1 cellular context compared by ENCODE assay signal in the genomic region with DNA sequence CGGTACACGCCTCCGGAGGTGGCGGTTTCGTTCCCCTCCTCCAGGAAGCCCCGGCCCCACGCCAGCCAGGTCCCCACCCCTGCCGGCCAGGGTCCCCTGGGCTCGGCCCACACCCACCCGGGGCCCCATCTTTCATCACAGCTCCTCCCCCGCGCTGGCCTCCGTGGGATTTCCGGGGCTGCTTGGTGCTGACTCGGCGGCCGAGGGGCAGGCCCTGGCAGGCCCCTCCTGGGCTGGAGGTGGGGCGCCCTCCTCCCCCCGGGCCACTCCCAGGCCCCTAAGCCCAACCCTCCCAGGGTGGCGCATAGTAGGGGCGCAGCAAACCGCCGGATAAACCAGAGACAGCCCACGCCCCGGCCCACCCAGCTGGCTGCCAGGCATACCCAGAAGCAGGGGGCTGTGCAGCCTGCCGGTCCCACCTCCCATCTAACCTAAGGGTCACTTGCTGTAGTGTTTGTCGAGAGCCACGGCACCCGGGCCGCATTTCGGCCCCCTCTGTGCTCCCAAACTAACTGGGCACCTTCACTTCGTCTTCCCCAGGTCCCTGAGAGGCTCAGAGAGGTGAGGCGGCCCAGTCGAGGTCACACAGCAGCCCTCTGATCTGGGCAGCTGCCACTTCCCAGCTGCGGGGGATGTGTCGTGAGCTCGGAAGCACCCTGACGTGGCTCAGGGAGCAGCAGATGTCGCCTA.
TF ChIP-seq lines count a peak whose summit lies in the region.

No MANE protein-coding gene starts in this region.

TF ChIP-seq in K562, 482 proteins besides CTCF, POLR2A, EP300 and RAD21 (continued from another document and continues in another):
- TF ChIP-seq GTF2B (IDR thresholded peaks at IDR 0.05; ENCODE audit: extremely low read depth, insufficient read length) (no peak), KDM5B (IDR thresholded peaks at IDR 0.05; ENCODE audit: insufficient replicate concordance, low read depth, low read length) (no peak), NEUROD1 (IDR thresholded peaks at IDR 0.05; ENCODE audit: borderline replicate concordance, low read depth, low read length, partially characterized antibody) (no peak), RBBP5 (IDR thresholded peaks at IDR 0.05; ENCODE audit: borderline replicate concordance, insufficient read depth, low read length, poor library complexity, severe bottlenecking) (peak; percentile 12), RBM39 (optimal IDR thresholded peaks at IDR 0.05; ENCODE audit: low read depth, low read length) (no peak), SNRNP70 (optimal IDR thresholded peaks at IDR 0.05; ENCODE audit: low read depth, low read length) (no peak), ERF (CRISPR knock-in tag; IDR thresholded peaks at IDR 0.05) (no peak), RBM25 (IDR thresholded peaks at IDR 0.05; ENCODE audit: low read depth, low read length, severe bottlenecking) (peak; percentile 60), EP400 (IDR thresholded peaks at IDR 0.05) (no peak), SAFB (IDR thresholded peaks at IDR 0.05; ENCODE audit: borderline replicate concordance, low read depth, low read length) (peak; percentile 75), E2F6 (IDR thresholded peaks at IDR 0.05; ENCODE audit: borderline replicate concordance in 1 of 2, extremely low read depth in 1 of 2, insufficient read depth in 1 of 2, insufficient read length in 1 of 2, low read depth in 1 of 2, low read length in 1 of 2, poor library complexity in 1 of 2, severe bottlenecking in 1 of 2) (no peak), L3MBTL2 (IDR thresholded peaks at IDR 0.05) (no peak), RAD51 (IDR thresholded peaks at IDR 0.05; ENCODE audit: borderline replicate concordance, low read depth) (no peak), MTA2 (IDR thresholded peaks at IDR 0.05; ENCODE audit: low read depth) (no peak), E2F1 (CRISPR knock-in tag; IDR thresholded peaks at IDR 0.05) (no peak), FOXP1 (CRISPR knock-in tag; IDR thresholded peaks at IDR 0.05) (no peak), ZNF217 (CRISPR knock-in tag; IDR thresholded peaks at IDR 0.05) (no peak), PTBP1 (IDR thresholded peaks at IDR 0.05; ENCODE audit: low read depth, low read length) (peak; percentile 12; the same call in 1 of the 2 replicates), HMG20B (CRISPR knock-in tag; IDR thresholded peaks at IDR 0.05) (no peak), CBX5 (IDR thresholded peaks at IDR 0.05; ENCODE audit: borderline replicate concordance, low read depth) (no peak), DIDO1 (tag; IDR thresholded peaks at IDR 0.05; ENCODE audit: low read depth) (no peak), BCL6 (CRISPR knock-in tag; IDR thresholded peaks at IDR 0.05) (no peak), FOS (IDR thresholded peaks at IDR 0.05; ENCODE audit: extremely low read depth, insufficient read length) (no peak), ZNF77 (CRISPR knock-in tag; IDR thresholded peaks at IDR 0.05) (no peak), ADNP (tag; IDR thresholded peaks at IDR 0.05) (peak; percentile 83), USF2 (CRISPR knock-in tag; IDR thresholded peaks at IDR 0.05) (no peak), NELFE (IDR thresholded peaks at IDR 0.05; ENCODE audit: insufficient read depth, insufficient read length) (no peak), ZNF785 (CRISPR knock-in tag; IDR thresholded peaks at IDR 0.05) (no peak), FOXA1 (IDR thresholded peaks at IDR 0.05; ENCODE audit: borderline replicate concordance) (no peak), TEAD4 (IDR thresholded peaks at IDR 0.05; ENCODE audit: low read length) (no peak), TEAD4 (CRISPR knock-in tag; IDR thresholded peaks at IDR 0.05; ENCODE audit: borderline replicate concordance) (no peak), SMARCA5 (IDR thresholded peaks at IDR 0.05) (peak; percentile 92), FIP1L1 (IDR thresholded peaks at IDR 0.05; ENCODE audit: low read depth, low read length, poor library complexity, severe bottlenecking) (no peak), SMARCB1 (IDR thresholded peaks at IDR 0.05; ENCODE audit: insufficient read length, low read depth) (no peak), ZNF696 (CRISPR knock-in tag; conservative IDR thresholded peaks at IDR 0.05) (no peak), ZFX (CRISPR knock-in tag; IDR thresholded peaks at IDR 0.05) (no peak), ZNF282 (CRISPR knock-in tag; IDR thresholded peaks at IDR 0.05) (no peak), HDAC6 (IDR thresholded peaks at IDR 0.05; ENCODE audit: low read depth, low read length) (no peak), XRCC5 (IDR thresholded peaks at IDR 0.05; ENCODE audit: low read depth, low read length) (no peak), FOSL1 (tag; conservative IDR thresholded peaks at IDR 0.05) (0 out of 2 replicates have a peak, but pooled peaks have one; percentile 19), BHLHE40 (IDR thresholded peaks at IDR 0.05; ENCODE audit: low read length) (no peak)
- TF ChIP-seq, protein P1, sequence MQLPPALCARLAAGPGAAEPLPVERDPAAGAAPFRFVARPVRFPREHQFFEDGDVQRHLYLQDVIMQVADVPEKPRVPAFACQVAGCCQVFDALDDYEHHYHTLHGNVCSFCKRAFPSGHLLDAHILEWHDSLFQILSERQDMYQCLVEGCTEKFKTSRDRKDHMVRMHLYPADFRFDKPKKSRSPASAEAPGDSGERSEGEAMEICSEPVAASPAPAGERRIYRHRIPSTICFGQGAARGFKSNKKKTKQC (CRISPR knock-in tag; IDR thresholded peaks at IDR 0.05) = no peak
- TF ChIP-seq, protein P2, sequence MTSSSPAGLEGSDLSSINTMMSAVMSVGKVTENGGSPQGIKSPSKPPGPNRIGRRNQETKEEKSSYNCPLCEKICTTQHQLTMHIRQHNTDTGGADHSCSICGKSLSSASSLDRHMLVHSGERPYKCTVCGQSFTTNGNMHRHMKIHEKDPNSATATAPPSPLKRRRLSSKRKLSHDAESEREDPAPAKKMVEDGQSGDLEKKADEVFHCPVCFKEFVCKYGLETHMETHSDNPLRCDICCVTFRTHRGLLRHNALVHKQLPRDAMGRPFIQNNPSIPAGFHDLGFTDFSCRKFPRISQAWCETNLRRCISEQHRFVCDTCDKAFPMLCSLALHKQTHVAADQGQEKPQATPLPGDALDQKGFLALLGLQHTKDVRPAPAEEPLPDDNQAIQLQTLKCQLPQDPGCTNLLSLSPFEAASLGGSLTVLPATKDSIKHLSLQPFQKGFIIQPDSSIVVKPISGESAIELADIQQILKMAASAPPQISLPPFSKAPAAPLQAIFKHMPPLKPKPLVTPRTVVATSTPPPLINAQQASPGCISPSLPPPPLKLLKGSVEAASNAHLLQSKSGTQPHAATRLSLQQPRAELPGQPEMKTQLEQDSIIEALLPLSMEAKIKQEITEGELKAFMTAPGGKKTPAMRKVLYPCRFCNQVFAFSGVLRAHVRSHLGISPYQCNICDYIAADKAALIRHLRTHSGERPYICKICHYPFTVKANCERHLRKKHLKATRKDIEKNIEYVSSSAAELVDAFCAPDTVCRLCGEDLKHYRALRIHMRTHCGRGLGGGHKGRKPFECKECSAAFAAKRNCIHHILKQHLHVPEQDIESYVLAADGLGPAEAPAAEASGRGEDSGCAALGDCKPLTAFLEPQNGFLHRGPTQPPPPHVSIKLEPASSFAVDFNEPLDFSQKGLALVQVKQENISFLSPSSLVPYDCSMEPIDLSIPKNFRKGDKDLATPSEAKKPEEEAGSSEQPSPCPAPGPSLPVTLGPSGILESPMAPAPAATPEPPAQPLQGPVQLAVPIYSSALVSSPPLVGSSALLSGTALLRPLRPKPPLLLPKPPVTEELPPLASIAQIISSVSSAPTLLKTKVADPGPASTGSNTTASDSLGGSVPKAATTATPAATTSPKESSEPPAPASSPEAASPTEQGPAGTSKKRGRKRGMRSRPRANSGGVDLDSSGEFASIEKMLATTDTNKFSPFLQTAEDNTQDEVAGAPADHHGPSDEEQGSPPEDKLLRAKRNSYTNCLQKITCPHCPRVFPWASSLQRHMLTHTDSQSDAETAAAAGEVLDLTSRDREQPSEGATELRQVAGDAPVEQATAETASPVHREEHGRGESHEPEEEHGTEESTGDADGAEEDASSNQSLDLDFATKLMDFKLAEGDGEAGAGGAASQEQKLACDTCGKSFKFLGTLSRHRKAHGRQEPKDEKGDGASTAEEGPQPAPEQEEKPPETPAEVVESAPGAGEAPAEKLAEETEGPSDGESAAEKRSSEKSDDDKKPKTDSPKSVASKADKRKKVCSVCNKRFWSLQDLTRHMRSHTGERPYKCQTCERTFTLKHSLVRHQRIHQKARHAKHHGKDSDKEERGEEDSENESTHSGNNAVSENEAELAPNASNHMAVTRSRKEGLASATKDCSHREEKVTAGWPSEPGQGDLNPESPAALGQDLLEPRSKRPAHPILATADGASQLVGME (CRISPR knock-in tag; IDR thresholded peaks at IDR 0.05) = no peak
- TF ChIP-seq, protein P3, sequence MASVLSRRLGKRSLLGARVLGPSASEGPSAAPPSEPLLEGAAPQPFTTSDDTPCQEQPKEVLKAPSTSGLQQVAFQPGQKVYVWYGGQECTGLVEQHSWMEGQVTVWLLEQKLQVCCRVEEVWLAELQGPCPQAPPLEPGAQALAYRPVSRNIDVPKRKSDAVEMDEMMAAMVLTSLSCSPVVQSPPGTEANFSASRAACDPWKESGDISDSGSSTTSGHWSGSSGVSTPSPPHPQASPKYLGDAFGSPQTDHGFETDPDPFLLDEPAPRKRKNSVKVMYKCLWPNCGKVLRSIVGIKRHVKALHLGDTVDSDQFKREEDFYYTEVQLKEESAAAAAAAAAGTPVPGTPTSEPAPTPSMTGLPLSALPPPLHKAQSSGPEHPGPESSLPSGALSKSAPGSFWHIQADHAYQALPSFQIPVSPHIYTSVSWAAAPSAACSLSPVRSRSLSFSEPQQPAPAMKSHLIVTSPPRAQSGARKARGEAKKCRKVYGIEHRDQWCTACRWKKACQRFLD (CRISPR knock-in tag; IDR thresholded peaks at IDR 0.05) = no peak
- TF ChIP-seq, protein P4, sequence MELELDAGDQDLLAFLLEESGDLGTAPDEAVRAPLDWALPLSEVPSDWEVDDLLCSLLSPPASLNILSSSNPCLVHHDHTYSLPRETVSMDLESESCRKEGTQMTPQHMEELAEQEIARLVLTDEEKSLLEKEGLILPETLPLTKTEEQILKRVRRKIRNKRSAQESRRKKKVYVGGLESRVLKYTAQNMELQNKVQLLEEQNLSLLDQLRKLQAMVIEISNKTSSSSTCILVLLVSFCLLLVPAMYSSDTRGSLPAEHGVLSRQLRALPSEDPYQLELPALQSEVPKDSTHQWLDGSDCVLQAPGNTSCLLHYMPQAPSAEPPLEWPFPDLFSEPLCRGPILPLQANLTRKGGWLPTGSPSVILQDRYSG (tag; conservative IDR thresholded peaks at IDR 0.05; ENCODE audit: low read depth) = no peak
- TF ChIP-seq, protein P5, sequence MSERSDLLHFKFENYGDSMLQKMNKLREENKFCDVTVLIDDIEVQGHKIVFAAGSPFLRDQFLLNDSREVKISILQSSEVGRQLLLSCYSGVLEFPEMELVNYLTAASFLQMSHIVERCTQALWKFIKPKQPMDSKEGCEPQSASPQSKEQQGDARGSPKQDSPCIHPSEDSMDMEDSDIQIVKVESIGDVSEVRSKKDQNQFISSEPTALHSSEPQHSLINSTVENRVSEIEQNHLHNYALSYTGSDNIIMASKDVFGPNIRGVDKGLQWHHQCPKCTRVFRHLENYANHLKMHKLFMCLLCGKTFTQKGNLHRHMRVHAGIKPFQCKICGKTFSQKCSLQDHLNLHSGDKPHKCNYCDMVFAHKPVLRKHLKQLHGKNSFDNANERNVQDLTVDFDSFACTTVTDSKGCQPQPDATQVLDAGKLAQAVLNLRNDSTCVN (CRISPR knock-in tag; IDR thresholded peaks at IDR 0.05) = no peak
- TF ChIP-seq, protein P6, sequence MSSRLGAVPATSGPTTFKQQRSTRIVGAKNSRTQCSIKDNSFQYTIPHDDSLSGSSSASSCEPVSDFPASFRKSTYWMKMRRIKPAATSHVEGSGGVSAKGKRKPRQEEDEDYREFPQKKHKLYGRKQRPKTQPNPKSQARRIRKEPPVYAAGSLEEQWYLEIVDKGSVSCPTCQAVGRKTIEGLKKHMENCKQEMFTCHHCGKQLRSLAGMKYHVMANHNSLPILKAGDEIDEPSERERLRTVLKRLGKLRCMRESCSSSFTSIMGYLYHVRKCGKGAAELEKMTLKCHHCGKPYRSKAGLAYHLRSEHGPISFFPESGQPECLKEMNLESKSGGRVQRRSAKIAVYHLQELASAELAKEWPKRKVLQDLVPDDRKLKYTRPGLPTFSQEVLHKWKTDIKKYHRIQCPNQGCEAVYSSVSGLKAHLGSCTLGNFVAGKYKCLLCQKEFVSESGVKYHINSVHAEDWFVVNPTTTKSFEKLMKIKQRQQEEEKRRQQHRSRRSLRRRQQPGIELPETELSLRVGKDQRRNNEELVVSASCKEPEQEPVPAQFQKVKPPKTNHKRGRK (tag; IDR thresholded peaks at IDR 0.05) = no peak
- TF ChIP-seq, protein P7, sequence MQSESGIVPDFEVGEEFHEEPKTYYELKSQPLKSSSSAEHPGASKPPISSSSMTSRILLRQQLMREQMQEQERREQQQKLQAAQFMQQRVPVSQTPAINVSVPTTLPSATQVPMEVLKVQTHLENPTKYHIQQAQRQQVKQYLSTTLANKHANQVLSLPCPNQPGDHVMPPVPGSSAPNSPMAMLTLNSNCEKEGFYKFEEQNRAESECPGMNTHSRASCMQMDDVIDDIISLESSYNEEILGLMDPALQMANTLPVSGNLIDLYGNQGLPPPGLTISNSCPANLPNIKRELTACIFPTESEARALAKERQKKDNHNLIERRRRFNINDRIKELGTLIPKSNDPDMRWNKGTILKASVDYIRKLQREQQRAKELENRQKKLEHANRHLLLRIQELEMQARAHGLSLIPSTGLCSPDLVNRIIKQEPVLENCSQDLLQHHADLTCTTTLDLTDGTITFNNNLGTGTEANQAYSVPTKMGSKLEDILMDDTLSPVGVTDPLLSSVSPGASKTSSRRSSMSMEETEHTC (IDR thresholded peaks at IDR 0.05) = no peak
